Comparison of ENCODE assay signal across 18 cellular contexts in the genomic region with DNA sequence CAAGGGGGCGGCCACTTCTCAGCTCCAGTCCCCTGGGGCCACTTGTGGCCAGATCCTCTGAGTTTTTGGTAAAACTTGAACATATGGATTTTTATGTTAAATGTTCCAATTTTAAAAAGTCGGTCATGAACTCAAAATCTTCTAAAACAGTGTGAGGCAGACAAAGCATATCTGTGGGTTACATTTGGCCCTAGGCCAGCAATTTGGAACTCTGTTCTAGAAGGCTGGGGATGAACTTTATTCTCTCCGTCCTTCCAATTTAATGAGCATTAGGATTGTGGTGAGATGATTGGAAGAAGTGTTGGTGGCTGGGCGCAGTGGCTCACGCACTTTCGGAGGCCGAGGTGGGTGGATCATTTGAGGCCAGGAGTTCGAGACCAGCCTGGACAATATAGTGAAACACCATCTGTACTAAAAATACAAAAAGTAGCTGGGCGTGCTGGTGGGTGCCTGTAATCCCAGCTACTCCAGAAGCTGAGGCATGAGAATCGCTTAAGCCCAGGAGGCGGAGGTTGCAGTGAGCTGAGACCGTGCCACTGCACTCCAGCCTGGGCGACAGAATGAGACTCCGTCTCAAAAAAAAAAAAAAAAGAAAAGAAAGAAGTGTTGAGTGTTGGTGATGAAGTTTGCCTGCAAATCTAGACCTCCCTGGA. TPM values are rescaled to one million over a fixed set of nuclear protein-coding genes. Genes with fewer than 3 reads are reported as not detected.
DNase-seq lines count a peak whose midpoint lies in the region; TF ChIP-seq lines count a peak whose summit lies in the region.
"Had no signal": no experiment of that assay in that cellular context is flagged by ENCODE, and none has a peak within 500 bp of the region (broad histone marks: within the 10 kb centered on the region; RNA-seq: fewer than 3 reads in every experiment).

No MANE protein-coding gene starts in this region.

- H4K20me1 ChIP-seq in GM23248 (ENCODE audit: insufficient read depth) (peaks cover 12% of the 10 kb centered on the region; the same call in 1 of the 2 replicates), hepatocyte (ENCODE audit: insufficient read depth, poor library complexity, severe bottlenecking) (peaks cover 14% of the 10 kb centered on the region)

- no peaks in the 10 kb centered on the region for H3K27me3 ChIP-seq in mucosa of rectum (ENCODE audit: control insufficient read depth in 2 of 2, insufficient read depth in 2 of 2, low read length in 2 of 2)
- H3K27me3 ChIP-seq in uterus, result no peaks in the 10 kb centered on the region
- no peaks in the 10 kb centered on the region for H3K27me3 ChIP-seq in GM23248 (replicated peaks; ENCODE audit: insufficient read depth)
- no peaks in the 10 kb centered on the region for H3K27me3 ChIP-seq in hepatocyte
- H3K27me3 ChIP-seq: adrenal gland, upper lobe of right lung had no signal

- H3K4me1 ChIP-seq in mucosa of rectum (ENCODE audit: control insufficient read depth in 2 of 2, insufficient read depth in 2 of 2, low read length in 2 of 2) (peaks cover 21 to 24% of the 10 kb centered on the region in 2 donors), uterus (no peaks in the 10 kb centered on the region), GM23248 (ENCODE audit: insufficient read depth) (peaks cover 26% of the 10 kb centered on the region), hepatocyte (ENCODE audit: insufficient read depth) (peaks cover 4% of the 10 kb centered on the region)

- TF ChIP-seq CTCF in cardiac fibroblast (IDR thresholded peaks at IDR 0.05; ENCODE audit: low read depth, low read length), result no peak
- no peak for TF ChIP-seq CTCF in uterus (IDR thresholded peaks at IDR 0.05)
- TF ChIP-seq CTCF in hepatocyte (IDR thresholded peaks at IDR 0.05; ENCODE audit: poor library complexity), result no peak

- H3K9ac ChIP-seq in mucosa of rectum (ENCODE audit: low read depth in 1 of 2, low read length in 2 of 2) (no peak overlapping the region), GM23248 (no peak overlapping the region)
- H3K9ac ChIP-seq: parathyroid adenoma had no signal

- no peak overlapping the region for H2AFZ ChIP-seq in GM23248
- H2AFZ ChIP-seq in hepatocyte, result no peak overlapping the region
- H2AFZ ChIP-seq: parathyroid adenoma had no signal

- H3K27ac ChIP-seq in mucosa of rectum (ENCODE audit: low read depth in 2 of 2, low read length in 2 of 2) (peak overlapping the region; percentile 76 to 82), uterus (peak overlapping the region; percentile 25 to 43), GM23248 (no peak overlapping the region), hepatocyte (no peak overlapping the region)
- H3K27ac ChIP-seq: parathyroid adenoma, upper lobe of right lung had no signal

- peaks cover 14% of the 10 kb centered on the region; the same call in 1 of the 2 replicates for H3F3A ChIP-seq in GM23248 (ENCODE audit: insufficient read depth)

- H3K9me2 ChIP-seq in GM23248 (ENCODE audit: insufficient read depth), result no peaks in the 10 kb centered on the region
- no peaks in the 10 kb centered on the region for H3K9me2 ChIP-seq in hepatocyte (replicated peaks; ENCODE audit: insufficient read depth)

- no peak overlapping the region for H3K4me2 ChIP-seq in GM23248 (ENCODE audit: unreplicated experiment)
- no peak overlapping the region for H3K4me2 ChIP-seq in hepatocyte

- H3K36me3 ChIP-seq in mucosa of rectum (ENCODE audit: control insufficient read depth in 2 of 2, insufficient read depth in 2 of 2, low read length in 2 of 2) (no peaks in the 10 kb centered on the region), uterus (no peaks in the 10 kb centered on the region), GM23248 (ENCODE audit: low read depth) (no peaks in the 10 kb centered on the region), hepatocyte (replicated peaks; ENCODE audit: insufficient read depth, low read depth) (no peaks in the 10 kb centered on the region)
- H3K36me3 ChIP-seq: adrenal gland, upper lobe of right lung had no signal

- H3K9me3 ChIP-seq in mucosa of rectum (ENCODE audit: control insufficient read depth in 2 of 2, low read length in 2 of 2) (no peaks in the 10 kb centered on the region), uterus (no peaks in the 10 kb centered on the region), GM23248 (ENCODE audit: low read depth) (no peaks in the 10 kb centered on the region), hepatocyte (ENCODE audit: low read depth) (no peaks in the 10 kb centered on the region)
- H3K9me3 ChIP-seq: adrenal gland, upper lobe of right lung had no signal

- 88 to 89% methylated on average over 14 of the region's 14 CpGs for WGBS in GM23248 (ENCODE audit: low coverage in 1 of 2, low lambda C conversion rate in 2 of 2, missing lambda C conversion rate in 2 of 2), 2 experiments
- WGBS in hepatocyte (ENCODE audit: low lambda C conversion rate, missing lambda C conversion rate), result 93% methylated on average over 12 of the region's 14 CpGs

- H3K79me2 ChIP-seq in GM23248 (ENCODE audit: insufficient read depth) (peaks cover 19% of the 10 kb centered on the region), hepatocyte (peaks cover 18% of the 10 kb centered on the region)

- peak; percentile 24 for DNase-seq in activated effector memory CD4-positive, alpha-beta T cell treated with anti-CD3 and anti-CD28 coated beads, Interleukin-2, amount 50 U/mL, for 16 hours
- no peak for DNase-seq in activated effector memory CD4-positive, alpha-beta T cell treated with Interleukin-2 at 50 U/mL for 16 hours
- DNase-seq in cardiac fibroblast (ENCODE audit: low read depth in 2 of 2) (peak; percentile 23 to 43), uterus (no peak), GM23248 (no peak), hepatocyte (ENCODE audit: low spot score) (no peak), NCI-H1436 treated with DMSO at 0.1 percent for 48 hours (lab: John Stamatoyannopoulos, UW) (no peak)
- DNase-seq: activated CD4-positive, alpha-beta T cell treated with anti-CD3 and anti-CD28 coated beads for 36 hours; activated CD8-positive, alpha-beta memory T cell treated with anti-CD3 and anti-CD28 coated beads, Interleukin-2, amount 10 ng/mL, durations not matched to agents 7 days and 5 days; GDM1; glutamatergic neuron; MM.1S; NCI-H1694; stimulated activated naive B cell treated with anti-CD40 and anti-IgM and Interleukin-4, amounts not matched to agents 10 μg/mL and 1 μg/mL and 100 μg/mL, for 72 hours; upper lobe of right lung had no signal

- in situ Hi-C loops in GM23248 (cut with MboI), result no loop called here

- TF ChIP-seq POLR2A in uterus (IDR thresholded peaks at IDR 0.05), result no peak

- intact Hi-C loops in uterus (cut with DNase I; ENCODE audit: low total_unique reads), result no loop called here

- H3K4me3 ChIP-seq in cardiac fibroblast (replicated peaks in 1 of 2; ENCODE audit: low read depth in 2 of 2, low read length in 2 of 2) (no peak overlapping the region), mucosa of rectum (ENCODE audit: low read length in 2 of 2) (no peak overlapping the region), uterus (no peak overlapping the region), GM23248 (no peak overlapping the region), hepatocyte (no peak overlapping the region)
- H3K4me3 ChIP-seq: adrenal gland, upper lobe of right lung had no signal

RNA-seq across cellular contexts. Expression of a gene that starts 3.1 kb away (rescaled TPM):
- total RNA-seq in uterus (100 to 1,000 TPM; 110 to 224 (median 134) TPM), hepatocyte (134 and 150 TPM in 2 replicates)
- total RNA-seq in GM23248 (2014; rRNA removed; shearing (Covaris generic)), result 110 and 116 TPM in 2 replicates
- polyA plus RNA-seq in GM23248 (2016; fragmentation: Nextera tagmentation; extraction: Ambion mirVana) (37.4 and 41.8 TPM in 2 replicates), hepatocyte (43.5 and 47.9 TPM in 2 replicates)

RNA-seq across cellular contexts. Expression of a gene that starts 56.8 kb away (rescaled TPM):
- total RNA-seq in uterus, result 10 to 100 TPM in 3 of 4 donors, 1 to 10 TPM in 1; 3.8 to 18.1 (median 14.0) TPM
- total RNA-seq in GM23248 (2014; rRNA removed; shearing (Covaris generic)), result 4.1 and 7.6 TPM in 2 replicates
- 3.0 and 3.1 TPM in 2 replicates for polyA plus RNA-seq in GM23248 (2016; fragmentation: Nextera tagmentation; extraction: Ambion mirVana)
- 1.8 and 5.8 TPM in 2 replicates for total RNA-seq in hepatocyte
- polyA plus RNA-seq in hepatocyte, result 5.6 and 8.9 TPM in 2 replicates

Comparison
In these comparisons a context has a peak if more than half of its experiments do, and no peak if none do; other contexts are left out.
1. DNase-seq: peak in activated effector memory CD4-positive, alpha-beta T cell treated with anti-CD3 and anti-CD28 coated beads, Interleukin-2, amount 50 U/mL, for 16 hours (single experiment) and cardiac fibroblast (2 of 2); none in activated effector memory CD4-positive, alpha-beta T cell treated with Interleukin-2 at 50 U/mL for 16 hours (single experiment), uterus (0 of 2), GM23248 (single experiment), hepatocyte (single experiment) and NCI-H1436 treated with DMSO at 0.1 percent for 48 hours (single experiment).
2. H3K27ac ChIP-seq: peak in mucosa of rectum (2 of 2) and uterus (2 of 2); none in GM23248 (single experiment) and hepatocyte (single experiment).